Comparison of ENCODE assay signal across 7 cellular contexts in the genomic region with DNA sequence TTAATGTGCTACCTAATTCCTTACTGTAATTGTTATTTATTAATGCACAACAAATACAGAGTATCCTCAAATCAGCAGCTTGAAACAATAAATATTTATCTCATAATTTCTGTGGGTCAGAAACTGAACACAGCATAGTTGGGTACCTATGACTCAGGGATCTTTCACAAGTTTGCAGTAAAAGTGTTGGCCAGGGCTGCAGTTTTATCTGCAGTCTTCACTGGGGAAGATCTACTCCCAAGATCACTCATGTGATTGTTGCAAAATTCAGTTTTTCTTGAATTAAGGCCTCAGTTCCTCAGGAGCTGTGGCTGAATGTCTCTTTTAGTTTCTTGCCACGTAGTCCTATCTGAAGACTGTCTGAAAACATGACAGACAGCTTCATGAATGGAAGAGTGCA.
"Had no signal": no experiment of that assay in that cellular context is flagged by ENCODE, and none has a peak within 500 bp of the region (broad histone marks: within the 10 kb centered on the region; RNA-seq: fewer than 3 reads in every experiment).

No MANE protein-coding gene starts in this region.

- ATAC-seq: HCT116, HepG2 had no signal

- H3K4me3 ChIP-seq: GM23248, HAP-1 had no signal

- DNase-seq: GM23248, GOT3, H7, HFFc6 had no signal
